7 cellular contexts compared by ENCODE assay signal in the genomic region with DNA sequence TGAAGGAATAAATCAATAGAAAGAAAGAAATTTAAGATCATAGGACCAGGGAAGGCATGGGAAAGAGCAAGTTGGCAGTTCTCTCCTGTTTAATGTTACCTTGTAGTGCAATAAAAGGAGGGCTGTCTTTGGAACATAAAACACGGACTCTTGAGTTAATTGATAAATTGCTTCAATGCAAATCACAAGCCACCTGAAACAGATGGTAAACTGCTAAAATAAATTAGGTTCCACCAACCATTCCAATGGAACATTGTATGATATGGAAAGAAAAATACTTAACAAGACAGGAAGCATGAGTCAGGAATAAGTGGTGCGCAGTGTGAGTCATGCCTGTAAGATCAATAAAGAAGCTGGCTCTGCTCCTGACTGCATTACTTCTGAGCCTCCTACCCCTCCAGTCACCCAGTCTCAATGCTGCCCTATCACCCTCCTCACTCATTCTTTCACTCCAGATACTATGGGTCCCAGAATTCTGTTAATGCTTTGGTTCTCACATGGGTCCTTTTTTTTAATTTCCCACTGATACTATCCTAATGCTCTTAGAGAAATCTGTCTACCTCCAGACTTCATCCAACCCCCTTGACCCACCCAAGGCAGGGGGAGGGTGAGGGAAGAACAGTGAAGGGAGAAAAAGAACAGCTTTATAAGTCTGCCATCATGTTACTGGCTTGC.
DNase-seq lines count a peak whose midpoint lies in the region; ATAC-seq, FAIRE-seq and TF ChIP-seq lines count a peak whose summit lies in the region.

No MANE protein-coding gene starts in this region.

- H4K20me1 ChIP-seq in mammary epithelial cell (ENCODE audit: insufficient read depth, low read length): no peaks in the 10 kb centered on the region

- no peak overlapping the region for H3K4me3 Mint-ChIP-seq in immature natural killer cell

- H3K27ac Mint-ChIP-seq in immature natural killer cell: no peak overlapping the region

- BruUV-seq in mammary epithelial cell (replicated peaks; lab: Mats Ljungman, UMichigan): TSS peak; percentile 29

- no peak overlapping the region for H3K4me3 ChIP-seq in NB4 (ENCODE audit: low read depth, low read length)
- H3K4me3 ChIP-seq in mammary epithelial cell (replicated peaks in 1 of 3; ENCODE audit: insufficient read depth in 1 of 3, low read depth in 2 of 3, low read length in 3 of 3): no peak overlapping the region
- no peak overlapping the region for H3K4me3 ChIP-seq in pancreas

- H3K79me2 ChIP-seq in mammary epithelial cell (ENCODE audit: insufficient read depth, low read length): no peaks in the 10 kb centered on the region

- H3K27ac ChIP-seq in mammary epithelial cell (ENCODE audit: insufficient read depth, low read depth, low read length): peak overlapping the region; percentile 45
- H3K27ac ChIP-seq in pancreas: peak overlapping the region in 2 of 4 donors; percentile 67 to 88

- no peaks in the 10 kb centered on the region for H3K4me1 Mint-ChIP-seq in immature natural killer cell

- ATAC-seq in pancreas: peak; percentile 80 to 93 (median 86)
- no peak for ATAC-seq in HG02642 (IDR thresholded peaks at IDR 0.05; ENCODE audit: poor library complexity, unreplicated experiment)
- no peak for ATAC-seq in GM18519 (IDR thresholded peaks at IDR 0.05; ENCODE audit: low FRiP score, unreplicated experiment)

- peaks cover 0 to 5% (median 0%) of the 10 kb centered on the region in 6 donors for H3K9me3 Mint-ChIP-seq in immature natural killer cell

- H3K36me3 Mint-ChIP-seq in immature natural killer cell: no peaks in the 10 kb centered on the region

- DNase-seq in GF-D8 (lab: John Stamatoyannopoulos, UW) (peak; percentile 33), NB4 (ENCODE audit: low read depth) (peak; percentile 87), mammary epithelial cell (peak; percentile 89), pancreas (peak in 3 of 6 donors; percentile 45 to 73 (median 63)), immature natural killer cell (no peak)

- CTCF ChIA-PET in mammary epithelial cell (lab: Charles Lee; ENCODE audit: low non-redundant PET): no interaction called here

- peaks cover 0 to 5% (median 0%) of the 10 kb centered on the region in 3 donors for H3K27me3 Mint-ChIP-seq in immature natural killer cell (ENCODE audit: low read depth in 3 of 3)

- H3K4me2 ChIP-seq in mammary epithelial cell (ENCODE audit: insufficient read depth, low read depth, low read length): peak overlapping the region; percentile 70

- H3K4me1 ChIP-seq in mammary epithelial cell (ENCODE audit: insufficient read depth, low read length) (peaks cover 33% of the 10 kb centered on the region), pancreas (peaks cover 9 to 35% (median 27%) of the 10 kb centered on the region in 3 donors)

- H2AFZ ChIP-seq in mammary epithelial cell (ENCODE audit: low read depth, low read length): peak overlapping the region; percentile 10

- dilution Hi-C loops in mammary epithelial cell (cut with HindIII; ENCODE audit: low sequenced_read_pairs): no loop called here

- H3K9ac ChIP-seq in mammary epithelial cell (ENCODE audit: insufficient read depth, low read length): no peak overlapping the region

- no peaks in the 10 kb centered on the region for H3K36me3 ChIP-seq in mammary epithelial cell (ENCODE audit: insufficient read depth, low read length)
- no peaks in the 10 kb centered on the region for H3K36me3 ChIP-seq in pancreas

- intact Hi-C loops in mammary epithelial cell (cut with micrococcal nuclease) (no loop called here), pancreas (cut with DNase I) (no loop called here)

- H3K9me3 ChIP-seq in mammary epithelial cell (replicated peaks; ENCODE audit: insufficient read depth, low read length) (no peaks in the 10 kb centered on the region), pancreas (no peaks in the 10 kb centered on the region)

- no peak for TF ChIP-seq CTCF in NB4 (IDR thresholded peaks at IDR 0.05; ENCODE audit: low read depth, low read length)
- TF ChIP-seq CTCF in mammary epithelial cell (conservative IDR thresholded peaks at IDR 0.05 in 1 of 2, IDR thresholded peaks at IDR 0.05 in 1 of 2; ENCODE audit: extremely low read depth in 1 of 2, insufficient read depth in 1 of 2, low read depth in 1 of 2, low read length in 2 of 2): no peak
- TF ChIP-seq CTCF in pancreas (IDR thresholded peaks at IDR 0.05): no peak

- in situ Hi-C loops in mammary epithelial cell (cut with MboI; ENCODE audit: low sequenced_read_pairs in 2 of 2): no loop called here

- H3K27me3 ChIP-seq in mammary epithelial cell (ENCODE audit: insufficient read depth, low read length): no peaks in the 10 kb centered on the region
- H3K27me3 ChIP-seq in pancreas: no peaks in the 10 kb centered on the region

- no peak for TF ChIP-seq POLR2A in NB4 (IDR thresholded peaks at IDR 0.05; ENCODE audit: extremely low read depth, insufficient read length)

- no peak for FAIRE-seq in pancreas (lab: Jason Lieb, UNC)

- WGBS in mammary epithelial cell (ENCODE audit: low coverage, missing lambda C conversion rate): 0% methylated on average over 2 of the region's 2 CpGs
- 24% methylated on average over 2 of the region's 2 CpGs for WGBS in pancreas, 2 donors

Comparison
In these comparisons a context has a peak if more than half of its experiments do, and no peak if none do; other contexts are left out.
1. DNase-seq: peak in GF-D8 (single experiment), NB4 (single experiment) and mammary epithelial cell (single experiment); none in immature natural killer cell (0 of 3).
2. ATAC-seq: peak in pancreas (4 of 4); none in HG02642 (single experiment) and GM18519 (single experiment).